Comparison of ENCODE assay signal across 1 cellular context in genomic region chr2:237968048-237968862, GRCh38.
TF ChIP-seq lines count a peak whose summit lies in the region.

No MANE protein-coding gene starts in this region.

TF ChIP-seq in H1, 55 proteins besides CTCF, POLR2A, EP300 and RAD21:
- TF ChIP-seq KDM1A (IDR thresholded peaks at IDR 0.05; ENCODE audit: borderline replicate concordance, low read length) (no peak), USF2 (IDR thresholded peaks at IDR 0.05; ENCODE audit: low read length) (no peak), RBBP5 (IDR thresholded peaks at IDR 0.05; ENCODE audit: borderline replicate concordance, low read depth, low read length) (no peak), RXRA (IDR thresholded peaks at IDR 0.05; ENCODE audit: insufficient read depth, low read depth, low read length) (no peak), SAP30 (IDR thresholded peaks at IDR 0.05; ENCODE audit: insufficient read depth, insufficient replicate concordance, low read length) (no peak), EZH2 (IDR thresholded peaks at IDR 0.05; ENCODE audit: low read depth, low read length, severe bottlenecking) (no peak), EGR1 (IDR thresholded peaks at IDR 0.05; ENCODE audit: borderline replicate concordance, low read depth, low read length) (no peak), SUZ12 (IDR thresholded peaks at IDR 0.05; ENCODE audit: low read length) (no peak), BACH1 (IDR thresholded peaks at IDR 0.05; ENCODE audit: low read length) (no peak), POLR2AphosphoS5 (IDR thresholded peaks at IDR 0.05; ENCODE audit: low read depth, low read length) (no peak), CBX8 (IDR thresholded peaks at IDR 0.05; ENCODE audit: borderline replicate concordance, low read depth, low read length) (no peak), ZNF274 (IDR thresholded peaks at IDR 0.05; ENCODE audit: borderline replicate concordance, extremely low read depth, low read length) (no peak), GABPA (IDR thresholded peaks at IDR 0.05; ENCODE audit: borderline replicate concordance, insufficient read depth, low read length) (no peak), TBP (IDR thresholded peaks at IDR 0.05; ENCODE audit: low read depth, low read length) (no peak), TEAD4 (IDR thresholded peaks at IDR 0.05; ENCODE audit: low read depth, low read length) (no peak)
